ENCODE assay signal across 13 cellular contexts in the genomic region with DNA sequence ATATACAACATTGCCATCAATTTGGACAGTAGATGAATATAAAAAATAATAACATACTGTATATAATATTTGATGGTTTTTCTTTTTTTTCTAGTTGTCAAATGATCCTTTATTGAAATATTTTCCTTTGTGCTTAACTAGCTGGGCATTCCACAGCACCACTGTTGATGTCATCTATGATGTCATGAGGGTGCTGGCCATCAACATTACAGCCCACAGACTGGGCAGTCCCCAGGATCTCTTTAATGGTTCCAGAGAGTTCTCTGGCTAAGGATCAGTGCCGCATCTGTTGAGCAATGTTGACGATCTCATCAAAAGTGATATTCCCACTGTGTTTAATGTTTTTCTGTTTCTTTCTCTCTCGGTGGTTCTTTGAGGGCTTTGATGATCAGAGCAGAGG. TPM values are rescaled to one million over a fixed set of nuclear protein-coding genes. Genes with fewer than 3 reads are reported as not detected.
DNase-seq lines count a peak whose midpoint lies in the region; ATAC-seq and TF ChIP-seq lines count a peak whose summit lies in the region.
"Not testable (repeated sequence)": the region's sequence is repeated elsewhere in the genome, so short reads cannot be mapped to it uniquely, and the experiment has no call there.
"Had no signal": no experiment of that assay in that cellular context is flagged by ENCODE, and none has a peak within 500 bp of the region (broad histone marks: within the 10 kb centered on the region; RNA-seq: fewer than 3 reads in every experiment).

No MANE protein-coding gene starts in this region.

- H3K36me3 ChIP-seq in CD8-positive, alpha-beta T cell (ENCODE audit: insufficient read depth, low read length); IMR-90 (ENCODE audit: control insufficient read depth, insufficient read depth, low read length); mesenchymal stem cell (ENCODE audit: control insufficient read depth in 1 of 2, insufficient read depth in 2 of 2, low read depth in 1 of 2, low read length in 2 of 2): not testable (repeated sequence)

- not testable (repeated sequence) for TF ChIP-seq RAD21 in IMR-90 (IDR thresholded peaks at IDR 0.05; ENCODE audit: low read length)

- not testable (repeated sequence) for H3K4ac ChIP-seq in IMR-90 (ENCODE audit: low read depth, low read length); mesenchymal stem cell (ENCODE audit: low read depth in 1 of 2, low read length in 2 of 2)

- not testable (repeated sequence) for H2BK15ac ChIP-seq in IMR-90 (ENCODE audit: low read depth, low read length); mesenchymal stem cell (ENCODE audit: low read depth, poor library complexity, severe bottlenecking)

- not testable (repeated sequence) for H3K27me3 ChIP-seq in CD8-positive, alpha-beta T cell (ENCODE audit: insufficient read depth, low read length)
- H3K27me3 ChIP-seq in IMR-90 (ENCODE audit: control insufficient read depth, insufficient read depth, low read length) (peaks cover 19% of the 10 kb centered on the region), mesenchymal stem cell (ENCODE audit: control insufficient read depth in 1 of 2, insufficient read depth in 1 of 2, low read length in 2 of 2) (peaks cover 20 to 31% of the 10 kb centered on the region in 2 experiments)

- peak overlapping the region; percentile 55 for H3K27ac Mint-ChIP-seq in CD8-positive, alpha-beta T cell

- H3K4me3 ChIP-seq in CD8-positive, alpha-beta T cell (ENCODE audit: low read depth, low read length); IMR-90 (ENCODE audit: insufficient read depth, low read depth, low read length); fibroblast of mammary gland (ENCODE audit: control insufficient read depth, low read depth, low read length); fibroblast of pulmonary artery (replicated peaks; ENCODE audit: low read depth, low read length); mesenchymal stem cell (ENCODE audit: insufficient read depth in 1 of 2, low read depth in 1 of 2, low read length in 2 of 2): not testable (repeated sequence)

- not testable (repeated sequence) for H3K9me3 ChIP-seq in CD8-positive, alpha-beta T cell (ENCODE audit: low read length); IMR-90 (ENCODE audit: control insufficient read depth, insufficient read depth, low read length); mesenchymal stem cell (ENCODE audit: control insufficient read depth, low read length)

- not testable (repeated sequence) for DNase-seq in CD8-positive, alpha-beta T cell
- DNase-seq in IMR-90 (peak; percentile 24), fibroblast of mammary gland (ENCODE audit: low read depth) (peak; percentile 31), fibroblast of pulmonary artery (ENCODE audit: low read depth) (peak; percentile 18), mesenchymal stem cell (peak; percentile 7)

- POLR2A ChIA-PET in CD8-positive, alpha-beta T cell (lab: Charles Lee); IMR-90 (lab: Charles Lee; ENCODE audit: unreplicated experiment): not testable (repeated sequence)

- not testable (repeated sequence) for H2BK12ac ChIP-seq in mesenchymal stem cell (ENCODE audit: low read length in 2 of 2)

- H4K20me1 ChIP-seq in IMR-90 (ENCODE audit: insufficient read depth, low read length): not testable (repeated sequence)

- H2BK5ac ChIP-seq in IMR-90 (ENCODE audit: low read depth, low read length, poor library complexity, severe bottlenecking); mesenchymal stem cell (ENCODE audit: low read depth, low read length, poor library complexity, severe bottlenecking): not testable (repeated sequence)

- not testable (repeated sequence) for H2AK5ac ChIP-seq in IMR-90 (ENCODE audit: low read depth, low read length); mesenchymal stem cell (ENCODE audit: low read length, severe bottlenecking)

- H3K9me3 Mint-ChIP-seq in CD8-positive, alpha-beta T cell: not testable (repeated sequence)

- H3K4me1 Mint-ChIP-seq in CD8-positive, alpha-beta T cell (ENCODE audit: low read depth): peaks cover 35% of the 10 kb centered on the region

- H3K4me3 Mint-ChIP-seq in CD8-positive, alpha-beta T cell: not testable (repeated sequence)

- not testable (repeated sequence) for H4K5ac ChIP-seq in IMR-90 (ENCODE audit: low read depth, low read length)

- H3K9me1 ChIP-seq in IMR-90 (ENCODE audit: insufficient read depth, low read length): not testable (repeated sequence)

- H4K91ac ChIP-seq in IMR-90 (ENCODE audit: insufficient read depth, low read depth, low read length); mesenchymal stem cell (ENCODE audit: low read length): not testable (repeated sequence)

- H3K56ac ChIP-seq in IMR-90 (ENCODE audit: extremely low read depth, insufficient read depth, low read length): not testable (repeated sequence)

- not testable (repeated sequence) for H3K27me3 Mint-ChIP-seq in CD8-positive, alpha-beta T cell (ENCODE audit: low read depth)

- H3K27ac ChIP-seq in CD8-positive, alpha-beta T cell (ENCODE audit: low read depth, low read length); IMR-90 (ENCODE audit: insufficient read depth, low read length); mesenchymal stem cell (ENCODE audit: low read length, poor library complexity, severe bottlenecking): not testable (repeated sequence)

- dilution Hi-C loops in IMR-90 (cut with HindIII; ENCODE audit: low sequenced_read_pairs, unreplicated experiment): not testable (repeated sequence)

- H2AK9ac ChIP-seq in IMR-90 (replicated peaks; ENCODE audit: low read depth, low read length, poor library complexity): not testable (repeated sequence)

- not testable (repeated sequence) for H3K4me2 ChIP-seq in IMR-90 (ENCODE audit: low read depth, low read length); mesenchymal stem cell (ENCODE audit: low read length, poor library complexity, severe bottlenecking)

- CTCF ChIA-PET in CD8-positive, alpha-beta T cell (lab: Charles Lee); IMR-90 (lab: Yijun Ruan, JAX): not testable (repeated sequence)

- in situ Hi-C loops in IMR-90 (cut with MboI; ENCODE audit: low sequenced_read_pairs): not testable (repeated sequence)

- H2BK20ac ChIP-seq in IMR-90 (ENCODE audit: low read depth, low read length): not testable (repeated sequence)

- TF ChIP-seq POLR2A in IMR-90 (IDR thresholded peaks at IDR 0.05; ENCODE audit: low read depth, low read length): not testable (repeated sequence)

- H2AFZ ChIP-seq in IMR-90 (replicated peaks; ENCODE audit: low read length, poor library complexity); mesenchymal stem cell (ENCODE audit: low read depth, low read length): not testable (repeated sequence)

- H3K79me1 ChIP-seq in IMR-90 (ENCODE audit: low read depth in 1 of 2, low read length in 2 of 2): peaks cover 13 to 23% of the 10 kb centered on the region in 2 experiments; a peak in 3 of 4 replicates
- not testable (repeated sequence) for H3K79me1 ChIP-seq in mesenchymal stem cell (replicated peaks; ENCODE audit: low read length, poor library complexity, severe bottlenecking)

- WGBS in IMR-90 (ENCODE audit: extremely low coverage in 2 of 2, insufficient read length in 1 of 2), 2 experiments: no CpG with 5 or more reads among the region's 3 CpGs
- WGBS in mesenchymal stem cell: 91% methylated on average over 3 of the region's 3 CpGs

- H3K9ac ChIP-seq in IMR-90 (ENCODE audit: low read depth, low read length); mesenchymal stem cell (ENCODE audit: low read length): not testable (repeated sequence)

- H4K8ac ChIP-seq in IMR-90 (ENCODE audit: low read depth in 2 of 2, low read length in 2 of 2); mesenchymal stem cell (ENCODE audit: low read length): not testable (repeated sequence)

- not testable (repeated sequence) for H3K14ac ChIP-seq in IMR-90 (replicated peaks; ENCODE audit: low read depth, low read length); mesenchymal stem cell (ENCODE audit: low read length in 2 of 2)

- H2BK120ac ChIP-seq in IMR-90 (ENCODE audit: low read depth, low read length); mesenchymal stem cell (ENCODE audit: low read depth, low read length): not testable (repeated sequence)

- not testable (repeated sequence) for BruUV-seq in IMR-90 (replicated peaks; lab: Mats Ljungman, UMichigan)

- not testable (repeated sequence) for H3K18ac ChIP-seq in IMR-90 (ENCODE audit: low read depth, low read length); mesenchymal stem cell (ENCODE audit: low read depth in 1 of 2, low read length in 2 of 2)

- not testable (repeated sequence) for TF ChIP-seq CTCF in CD8-positive, alpha-beta T cell (IDR thresholded peaks at IDR 0.05); IMR-90 (conservative IDR thresholded peaks at IDR 0.05; ENCODE audit: low read depth, low read length); fibroblast of mammary gland (conservative IDR thresholded peaks at IDR 0.05; ENCODE audit: control insufficient read depth, insufficient read depth, low read depth, low read length); fibroblast of pulmonary artery (IDR thresholded peaks at IDR 0.05; ENCODE audit: low read length, missing control alignments)

- H3K4me1 ChIP-seq in CD8-positive, alpha-beta T cell (ENCODE audit: insufficient read depth, low read length): peaks cover 30% of the 10 kb centered on the region
- H3K4me1 ChIP-seq in IMR-90 (ENCODE audit: control insufficient read depth, insufficient read depth, low read length); mesenchymal stem cell (ENCODE audit: control insufficient read depth, insufficient read depth, low read depth, low read length): not testable (repeated sequence)

- H3K23ac ChIP-seq in IMR-90 (ENCODE audit: low read depth, low read length); mesenchymal stem cell (ENCODE audit: low read length in 2 of 2): not testable (repeated sequence)

- not testable (repeated sequence) for H3K36me3 Mint-ChIP-seq in CD8-positive, alpha-beta T cell

- intact Hi-C loops in CD8-positive, alpha-beta T cell (cut with DNase I, micrococcal nuclease): loop anchor here (5.0 to 10.0 kb wide), 6 partner anchors 57 to 308 kb away; a partner anchor contains a TSS
- intact Hi-C loops in IMR-90 (cut with micrococcal nuclease): not testable (repeated sequence)

- ATAC-seq in CD8-positive, alpha-beta T cell; IMR-90 (ENCODE audit: low read depth): not testable (repeated sequence)

RNA-seq across cellular contexts. Expression of a gene that starts 3.3 kb away (rescaled TPM):
- 10 to 100 TPM; 68.6 to 76.0 TPM for total RNA-seq in CD8-positive, alpha-beta T cell
- 17.5 and 19.4 TPM in 2 replicates for total RNA-seq in IMR-90 (2012; rRNA removed)
- polyA plus RNA-seq in IMR-90 (2012; rRNA removed): 103 and 115 TPM in 2 replicates
- polyA plus RNA-seq in IMR-90 (2012; cell fraction: cytosol; rRNA removed): 63.3 and 67.6 TPM in 2 replicates
- polyA plus RNA-seq in IMR-90 (2012; cell fraction: nucleus; rRNA removed; ENCODE audit: low replicate concordance): 96.3 and 166 TPM in 2 replicates
- polyA plus RNA-seq in mesenchymal stem cell (2013, experiment 1 of 2): 214 TPM
- polyA plus RNA-seq in mesenchymal stem cell (2013, experiment 2 of 2): 227 TPM

RNA-seq across cellular contexts. Expression of a gene that starts 19.0 kb away (rescaled TPM):
- not detected for total RNA-seq in CD8-positive, alpha-beta T cell
- not detected in 2 replicates for total RNA-seq in IMR-90 (2012; rRNA removed)
- not detected in 2 replicates for polyA plus RNA-seq in IMR-90 (2012; rRNA removed)
- not detected in 2 replicates for polyA plus RNA-seq in IMR-90 (2012; cell fraction: cytosol; rRNA removed)
- not detected in 2 replicates for polyA plus RNA-seq in IMR-90 (2012; cell fraction: nucleus; rRNA removed; ENCODE audit: low replicate concordance)
- polyA plus RNA-seq in mesenchymal stem cell (2013, experiment 1 of 2): not detected
- not detected for polyA plus RNA-seq in mesenchymal stem cell (2013, experiment 2 of 2)
- total RNA-seq: A673; CD4-positive, CD25-positive, alpha-beta regulatory T cell; CD8-positive, alpha-beta memory T cell; Daoy; G401; GM12878 had no signal
- polyA plus RNA-seq: AG04450; CD14-positive monocyte; CD4-positive, CD25-positive, alpha-beta regulatory T cell; CD8-positive, alpha-beta memory T cell; GM12878 had no signal

RNA-seq across cellular contexts. Expression of a gene that starts 59.1 kb away (rescaled TPM):
- total RNA-seq in CD8-positive, alpha-beta T cell: 1 to 10 TPM; 2.4 to 2.7 TPM
- not detected in 2 replicates for total RNA-seq in IMR-90 (2012; rRNA removed)
- 0.06 and 0.07 TPM in 2 replicates for polyA plus RNA-seq in IMR-90 (2012; rRNA removed)
- polyA plus RNA-seq in IMR-90 (2012; cell fraction: cytosol; rRNA removed): not detected in 2 replicates
- 0.65 and 0.78 TPM in 2 replicates for polyA plus RNA-seq in IMR-90 (2012; cell fraction: nucleus; rRNA removed; ENCODE audit: low replicate concordance)
- 0.25 TPM for polyA plus RNA-seq in mesenchymal stem cell (2013, experiment 1 of 2)
- polyA plus RNA-seq in mesenchymal stem cell (2013, experiment 2 of 2): 0.41 TPM
- total RNA-seq: A673 had no signal
- polyA plus RNA-seq: CD14-positive monocyte; CD8-positive, alpha-beta memory T cell had no signal
